In genomic region chr2:76612764-76613163, GRCh38 we compare ENCODE assay signal across 28 cellular contexts.
"Had no signal": no experiment of that assay in that cellular context is flagged by ENCODE, and none has a peak within 500 bp of the region (broad histone marks: within the 10 kb centered on the region; RNA-seq: fewer than 3 reads in every experiment).

No MANE protein-coding gene starts in this region.

- H3K36me3 ChIP-seq: left lung, lower lobe of right lung, ovary, prostate gland, suprapubic skin, thoracic aorta, tibial artery, upper lobe of right lung had no signal

- H3K27me3 ChIP-seq: left lung, ovary, suprapubic skin, tibial artery, upper lobe of right lung had no signal

- H3K4me1 Mint-ChIP-seq: immature natural killer cell; naive thymus-derived CD4-positive, alpha-beta T cell; stimulated activated naive B cell treated with anti-CD40 and anti-IgM and Interleukin-4, amounts not matched to agents 10 μg/mL and 1 μg/mL and 100 μg/mL, for 72 hours had no signal

- H3K36me3 Mint-ChIP-seq: immature natural killer cell; mesothelial cell of epicardium; naive thymus-derived CD4-positive, alpha-beta T cell; natural killer cell treated with Interleukin-12 subunit alpha and Interleukin-12 subunit beta and Interleukin-15 and Interleukin-18, amount 100 ng/mL, for 72 hours; stimulated activated naive B cell treated with anti-CD40 and anti-IgM and Interleukin-4, amounts not matched to agents 10 μg/mL and 1 μg/mL and 100 μg/mL, for 72 hours had no signal

- H3K4me3 ChIP-seq: left lung, lower lobe of right lung, ovary, prostate gland, skin epidermis, suprapubic skin, thoracic aorta, tibial artery, upper lobe of right lung had no signal

- ATAC-seq: left colon; left lung; lower lobe of right lung; naive thymus-derived CD4-positive, alpha-beta T cell; natural killer cell treated with Interleukin-12 subunit alpha and Interleukin-12 subunit beta and Interleukin-15 and Interleukin-18, amount 100 ng/mL, for 72 hours; right cardiac atrium; sciatic nerve; stimulated activated naive B cell treated with anti-CD40 and anti-IgM and Interleukin-4, amounts not matched to agents 10 μg/mL and 1 μg/mL and 100 μg/mL, for 72 hours; upper lobe of right lung had no signal

- H3K27me3 Mint-ChIP-seq: naive thymus-derived CD4-positive, alpha-beta T cell; natural killer cell treated with Interleukin-12 subunit alpha and Interleukin-12 subunit beta and Interleukin-15 and Interleukin-18, amount 100 ng/mL, for 72 hours; stimulated activated naive B cell treated with anti-CD40 and anti-IgM and Interleukin-4, amounts not matched to agents 10 μg/mL and 1 μg/mL and 100 μg/mL, for 72 hours; stimulated activated naive CD8-positive, alpha-beta T cell treated with anti-CD3 and anti-CD28 coated beads, Interleukin-15, Interleukin-2, amounts not matched to agents 100 ng/mL and 50 ng/mL, for 24 hours had no signal

- DNase-seq: hippocampal formation; immature natural killer cell; kidney; left colon; left lung; lower lobe of right lung; mammary epithelial cell; mesenchymal stem cell; naive thymus-derived CD4-positive, alpha-beta T cell; ovary; posterior cingulate gyrus; retina; right cardiac atrium; stimulated activated CD4-positive, alpha-beta T cell treated with anti-CD3 and anti-CD28 coated beads, Interleukin-12 subunit alpha, Interleukin-12 subunit beta, amount 100 ng/mL, for 4 hours; stimulated activated CD4-positive, alpha-beta T cell treated with anti-CD3 and anti-CD28 coated beads, Interleukin-15, amount 100 ng/mL, for 24 hours; stimulated activated CD4-positive, alpha-beta T cell treated with anti-CD3 and anti-CD28 coated beads, Interleukin-2, amount 100 ng/mL, for 24 hours; stimulated activated CD4-positive, alpha-beta T cell treated with anti-CD3 and anti-CD28 coated beads, Interleukin-4, amount 100 ng/mL, for 1 hour; stimulated activated naive B cell treated with anti-CD40 and anti-IgM and Interleukin-4, amounts not matched to agents 10 μg/mL and 1 μg/mL and 100 μg/mL, for 72 hours; tibial artery; upper lobe of right lung had no signal

- H3K9me3 ChIP-seq: left lung, lower lobe of right lung, ovary, prostate gland, suprapubic skin, thoracic aorta, tibial artery, upper lobe of right lung had no signal

- H3K9me3 Mint-ChIP-seq: mesothelial cell of epicardium; stimulated activated naive B cell treated with anti-CD40 and anti-IgM and Interleukin-4, amounts not matched to agents 10 μg/mL and 1 μg/mL and 100 μg/mL, for 72 hours had no signal

- H3K27ac Mint-ChIP-seq: immature natural killer cell; mesothelial cell of epicardium; naive thymus-derived CD4-positive, alpha-beta T cell; natural killer cell treated with Interleukin-12 subunit alpha and Interleukin-12 subunit beta and Interleukin-15 and Interleukin-18, amount 100 ng/mL, for 72 hours; stimulated activated naive B cell treated with anti-CD40 and anti-IgM and Interleukin-4, amounts not matched to agents 10 μg/mL and 1 μg/mL and 100 μg/mL, for 72 hours; stimulated activated naive CD8-positive, alpha-beta T cell treated with anti-CD3 and anti-CD28 coated beads, Interleukin-15, Interleukin-2, amounts not matched to agents 100 ng/mL and 50 ng/mL, for 24 hours had no signal

- H3K27ac ChIP-seq: left lung, lower lobe of right lung, ovary, prostate gland, skin epidermis, suprapubic skin, thoracic aorta, tibial artery, upper lobe of right lung had no signal

- H3K4me3 Mint-ChIP-seq: immature natural killer cell; mesothelial cell of epicardium; naive thymus-derived CD4-positive, alpha-beta T cell; natural killer cell treated with Interleukin-12 subunit alpha and Interleukin-12 subunit beta and Interleukin-15 and Interleukin-18, amount 100 ng/mL, for 72 hours; stimulated activated naive B cell treated with anti-CD40 and anti-IgM and Interleukin-4, amounts not matched to agents 10 μg/mL and 1 μg/mL and 100 μg/mL, for 72 hours; stimulated activated naive CD8-positive, alpha-beta T cell treated with anti-CD3 and anti-CD28 coated beads, Interleukin-15, Interleukin-2, amounts not matched to agents 100 ng/mL and 50 ng/mL, for 24 hours had no signal

- H3K4me1 ChIP-seq: left lung, lower lobe of right lung, prostate gland, suprapubic skin, tibial artery, upper lobe of right lung had no signal
